ENCODE assay signal across 9 cellular contexts in the genomic region with DNA sequence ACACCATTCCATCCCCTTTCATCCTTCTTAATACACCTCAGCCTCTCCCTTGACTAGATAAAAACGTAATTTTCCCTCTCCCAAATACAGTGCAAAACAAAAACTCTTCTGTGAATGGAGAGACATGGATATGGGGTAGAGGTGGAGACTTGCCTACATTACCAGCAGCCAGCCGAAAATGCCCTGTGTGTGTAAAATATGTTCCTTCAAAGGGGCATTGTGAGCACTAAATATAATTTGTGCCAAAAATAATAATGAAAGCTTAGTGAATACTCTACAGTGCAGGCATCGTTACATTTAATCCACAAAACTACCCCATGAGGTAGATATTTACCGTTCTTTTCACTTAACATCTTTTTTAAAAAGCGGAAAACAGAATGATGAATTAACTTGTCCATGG. TPM values are rescaled to one million over a fixed set of nuclear protein-coding genes. Genes with fewer than 3 reads are reported as not detected.
DNase-seq lines count a peak whose midpoint lies in the region; ATAC-seq and TF ChIP-seq lines count a peak whose summit lies in the region.
"Had no signal": no experiment of that assay in that cellular context is flagged by ENCODE, and none has a peak within 500 bp of the region (broad histone marks: within the 10 kb centered on the region; RNA-seq: fewer than 3 reads in every experiment).

No MANE protein-coding gene starts in this region.

- in situ Hi-C loops in gastrocnemius medialis (cut with MboI; ENCODE audit: low sequenced_read_pairs in 4 of 4): no loop called here
- in situ Hi-C loops in ACHN (cut with HindIII; ENCODE audit: low pct_ligation_motif_present, low pct_unique_long_range_greater_than_20kb, low sequenced_read_pairs): no loop called here

- H3K4me1 ChIP-seq in SJCRH30: peaks cover 12% of the 10 kb centered on the region; the same call in 1 of the 2 replicates
- H3K4me1 ChIP-seq in gastrocnemius medialis: peaks cover 22 to 29% of the 10 kb centered on the region in 2 donors
- peaks cover 14% of the 10 kb centered on the region in 2 donors for H3K4me1 ChIP-seq in thyroid gland

- H3K36me3 ChIP-seq in SJCRH30: peaks cover 2% of the 10 kb centered on the region; the same call in 1 of the 2 replicates
- no peaks in the 10 kb centered on the region for H3K36me3 ChIP-seq in gastrocnemius medialis
- H3K36me3 ChIP-seq in thyroid gland: no peaks in the 10 kb centered on the region

- intact Hi-C loops in gastrocnemius medialis (cut with DNase I; ENCODE audit: low total_unique reads): loop anchor here (5.0 kb wide), 2 partner anchors 281 to 411 kb away; a partner anchor contains a TSS
- intact Hi-C loops in thyroid gland (cut with DNase I): no loop called here

- no peak for ATAC-seq in gastrocnemius medialis

- 46 to 54% methylated on average over 5 of the region's 5 CpGs for WGBS in thyroid gland, 2 donors

- no peak for DNase-seq in SJCRH30
- DNase-seq in fibroblast of pulmonary artery (ENCODE audit: low read depth): no peak
- DNase-seq in gastrocnemius medialis: no peak
- DNase-seq in thyroid gland: no peak
- no peak for DNase-seq in activated effector memory CD4-positive, alpha-beta T cell treated with Interleukin-2 at 50 U/mL for 16 hours
- DNase-seq in NCI-H1417 treated with DMSO at 0.1 percent for 48 hours (lab: John Stamatoyannopoulos, UW): no peak
- DNase-seq in ACHN: no peak
- DNase-seq: activated CD8-positive, alpha-beta memory T cell treated with anti-CD3 and anti-CD28 coated beads for 24 hours had no signal

- H3K27ac ChIP-seq in SJCRH30: no peak overlapping the region
- H3K27ac ChIP-seq in gastrocnemius medialis: peak overlapping the region; percentile 91 to 97 (median 94)
- peak overlapping the region in 1 of 3 donors; percentile 78 for H3K27ac ChIP-seq in thyroid gland

- TF ChIP-seq CTCF in fibroblast of pulmonary artery (IDR thresholded peaks at IDR 0.05; ENCODE audit: low read length, missing control alignments) (no peak), gastrocnemius medialis (IDR thresholded peaks at IDR 0.05 in 4 of 5, conservative IDR thresholded peaks at IDR 0.05 in 1 of 5) (no peak), thyroid gland (IDR thresholded peaks at IDR 0.05) (no peak)

- H3K27me3 ChIP-seq in SJCRH30 (no peaks in the 10 kb centered on the region), gastrocnemius medialis (peaks cover 0 to 2% (median 2%) of the 10 kb centered on the region in 3 donors), thyroid gland (no peaks in the 10 kb centered on the region)

- peak overlapping the region; percentile 78 for H3K4me3 ChIP-seq in GM08714 (ENCODE audit: low read length)
- H3K4me3 ChIP-seq in SJCRH30: peak overlapping the region; percentile 71
- H3K4me3 ChIP-seq in fibroblast of pulmonary artery (replicated peaks; ENCODE audit: low read depth, low read length): peak overlapping the region; percentile 63
- peak overlapping the region; percentile 82 to 91 (median 88) for H3K4me3 ChIP-seq in gastrocnemius medialis
- H3K4me3 ChIP-seq in thyroid gland (replicated peaks in 1 of 3): peak overlapping the region in 1 of 3 donors; percentile 78

- H3K9me3 ChIP-seq in SJCRH30 (replicated peaks) (peaks cover 12% of the 10 kb centered on the region), gastrocnemius medialis (no peaks in the 10 kb centered on the region), thyroid gland (no peaks in the 10 kb centered on the region)

- no peak for TF ChIP-seq POLR2A in gastrocnemius medialis (IDR thresholded peaks at IDR 0.05)
- no peak for TF ChIP-seq POLR2A in thyroid gland (IDR thresholded peaks at IDR 0.05)

RNA-seq across cellular contexts. Expression of a gene that starts 1.0 kb away (rescaled TPM):
- 66.8 and 67.0 TPM in 2 replicates for total RNA-seq in SJCRH30 (2014; rRNA removed; shearing (Covaris generic))
- total RNA-seq in gastrocnemius medialis (10 to 100 TPM; 25.5 to 30.5 (median 26.2) TPM), thyroid gland (10 to 100 TPM; 24.6 to 54.2 (median 35.8) TPM)

RNA-seq across cellular contexts. Expression of a gene that starts 43.3 kb away (rescaled TPM):
- 14.6 and 14.9 TPM in 2 replicates for total RNA-seq in SJCRH30 (2014; rRNA removed; shearing (Covaris generic))
- 10 to 100 TPM in 1 of 4 donors, 1 to 10 TPM in 3; 1.5 to 10.8 (median 2.0) TPM for total RNA-seq in gastrocnemius medialis
- 1 to 10 TPM; 1.5 to 5.9 (median 2.9) TPM for total RNA-seq in thyroid gland
